In genomic region chr3:177111541-177111949, GRCh38 we compare ENCODE assay signal across 1 cellular context.
TF ChIP-seq lines count a peak whose summit lies in the region.

No MANE protein-coding gene starts in this region.

TF ChIP-seq in GM23338, 12 proteins besides CTCF, POLR2A, EP300 and RAD21 (continued from another document):
- TF ChIP-seq ZNF462 (CRISPR knock-in tag; IDR thresholded peaks at IDR 0.05) = no peak
- TF ChIP-seq JUNB (IDR thresholded peaks at IDR 0.05; ENCODE audit: unreplicated experiment) = no peak
- no peak for TF ChIP-seq ETS1 (IDR thresholded peaks at IDR 0.05)
